Comparison of ENCODE assay signal across 1 cellular context in the genomic region with DNA sequence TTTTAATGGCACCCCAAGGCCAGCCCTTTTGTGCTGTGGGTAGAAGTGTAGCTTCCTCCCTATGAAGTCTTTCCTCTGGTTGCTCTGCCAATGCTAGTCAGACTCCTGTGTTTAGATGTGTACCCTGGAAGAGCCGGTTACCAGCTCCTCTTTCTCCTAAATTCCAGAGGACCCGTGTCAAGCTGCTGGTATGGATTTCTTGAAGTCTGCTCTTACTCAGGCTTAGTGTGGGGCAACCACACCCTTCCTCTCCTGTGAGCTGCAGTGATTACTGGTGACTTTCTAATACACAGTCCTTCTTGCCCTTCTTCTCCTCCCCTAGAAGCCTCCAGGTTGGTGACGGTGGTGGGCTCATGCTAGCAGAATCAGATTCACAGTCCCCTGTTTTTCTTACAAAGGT.
TF ChIP-seq lines count a peak whose summit lies in the region.

No MANE protein-coding gene starts in this region.

TF ChIP-seq in IMR-90, 13 proteins besides CTCF, POLR2A, EP300 and RAD21:
- TF ChIP-seq BHLHE40 (IDR thresholded peaks at IDR 0.05; ENCODE audit: low read depth, low read length) (0 out of 2 replicates have a peak, but pooled peaks have one; percentile 8), MAFK (IDR thresholded peaks at IDR 0.05; ENCODE audit: low read depth, low read length) (no peak)
